In genomic region chr3:194685723-194686413, GRCh38 we compare ENCODE assay signal across 1 cellular context.
TF ChIP-seq lines count a peak whose summit lies in the region.

FAM43A (plus strand) TSS chr3:194685883; CDS start chr3:194686827, 944 bp downstream.

TF ChIP-seq in HepG2, 621 proteins besides CTCF, POLR2A, EP300 and RAD21 (continued from another document and continues in another):
- no peak for TF ChIP-seq PRDM4 (CRISPR knock-in tag; IDR thresholded peaks at IDR 0.05; ENCODE audit: borderline replicate concordance)
- TF ChIP-seq JARID2 (CRISPR knock-in tag; IDR thresholded peaks at IDR 0.05; ENCODE audit: insufficient replicate concordance) = no peak
- TF ChIP-seq RARG (CRISPR knock-in tag; IDR thresholded peaks at IDR 0.05; ENCODE audit: low read depth) = no peak
- no peak for TF ChIP-seq THYN1 (CRISPR knock-in tag; IDR thresholded peaks at IDR 0.05; ENCODE audit: borderline replicate concordance, low read depth)
- TF ChIP-seq EEA1 (CRISPR knock-in tag; IDR thresholded peaks at IDR 0.05; ENCODE audit: borderline replicate concordance) = no peak
- no peak for TF ChIP-seq MAFK (conservative IDR thresholded peaks at IDR 0.05 in 1 of 2, IDR thresholded peaks at IDR 0.05 in 1 of 2; ENCODE audit: low read length in 2 of 2)
- TF ChIP-seq ZNF44 (CRISPR knock-in tag; IDR thresholded peaks at IDR 0.05) = no peak
- no peak for TF ChIP-seq ZNF280D (CRISPR knock-in tag; IDR thresholded peaks at IDR 0.05)
- TF ChIP-seq ZFP91 (CRISPR knock-in tag; IDR thresholded peaks at IDR 0.05; ENCODE audit: borderline replicate concordance) = peak; percentile 99
- TF ChIP-seq PAWR (CRISPR knock-in tag; IDR thresholded peaks at IDR 0.05; ENCODE audit: borderline replicate concordance) = no peak
- TF ChIP-seq ZNF331 (CRISPR knock-in tag; IDR thresholded peaks at IDR 0.05) = 0 out of 2 replicates have a peak, but pooled peaks have one; percentile 52
- TF ChIP-seq ZNF558 (CRISPR knock-in tag; IDR thresholded peaks at IDR 0.05; ENCODE audit: borderline replicate concordance) = peak; percentile 85; the same call in 1 of the 2 replicates
- peak; percentile 60; the same call in 1 of the 2 replicates for TF ChIP-seq TBX2 (CRISPR knock-in tag; IDR thresholded peaks at IDR 0.05; ENCODE audit: borderline replicate concordance)
- TF ChIP-seq KDM3A (CRISPR knock-in tag; IDR thresholded peaks at IDR 0.05; ENCODE audit: low read depth) = 0 out of 2 replicates have a peak, but pooled peaks have one; percentile 34
- TF ChIP-seq ZNF747 (CRISPR knock-in tag; IDR thresholded peaks at IDR 0.05; ENCODE audit: borderline replicate concordance) = no peak
- peak; percentile 51; the same call in 1 of the 2 replicates for TF ChIP-seq NFYB (CRISPR knock-in tag; IDR thresholded peaks at IDR 0.05)
- TF ChIP-seq STAG1 (CRISPR knock-in tag; IDR thresholded peaks at IDR 0.05) = peak; percentile 59
- peak; percentile 83 for TF ChIP-seq SMAD3 (CRISPR knock-in tag; IDR thresholded peaks at IDR 0.05)
- no peak for TF ChIP-seq BCLAF1 (IDR thresholded peaks at IDR 0.05)
- TF ChIP-seq RFX5 (IDR thresholded peaks at IDR 0.05; ENCODE audit: low read depth, low read length) = no peak
- TF ChIP-seq ZNF281 (CRISPR knock-in tag; IDR thresholded peaks at IDR 0.05; ENCODE audit: borderline replicate concordance) = no peak
- TF ChIP-seq HMGXB4 (CRISPR knock-in tag; IDR thresholded peaks at IDR 0.05; ENCODE audit: borderline replicate concordance in 1 of 2, low read depth in 1 of 2) = peak; percentile 41 to 51; a peak in 2 of 4 replicates
- TF ChIP-seq WIZ (CRISPR knock-in tag; IDR thresholded peaks at IDR 0.05) = 0 out of 2 replicates have a peak, but pooled peaks have one; percentile 40
- no peak for TF ChIP-seq ARNT (IDR thresholded peaks at IDR 0.05)
- TF ChIP-seq SETDB1 (CRISPR knock-in tag; IDR thresholded peaks at IDR 0.05; ENCODE audit: borderline replicate concordance) = no peak
- no peak for TF ChIP-seq MAZ (IDR thresholded peaks at IDR 0.05; ENCODE audit: borderline replicate concordance, low read depth, low read length)
- peak; percentile 62; the same call in 1 of the 2 replicates for TF ChIP-seq MAZ (CRISPR knock-in tag; IDR thresholded peaks at IDR 0.05; ENCODE audit: low read depth)
- peak in 1 of 2 experiments; percentile 83; a peak in 1 of 4 replicates for TF ChIP-seq KLF16 (CRISPR knock-in tag; IDR thresholded peaks at IDR 0.05)
- TF ChIP-seq ZNF574 (CRISPR knock-in tag; IDR thresholded peaks at IDR 0.05) = peak; percentile 68
- peak; percentile 66 for TF ChIP-seq RBM39 (IDR thresholded peaks at IDR 0.05; ENCODE audit: low read depth, low read length, poor library complexity, severe bottlenecking)
- no peak for TF ChIP-seq DZIP1 (CRISPR knock-in tag; IDR thresholded peaks at IDR 0.05)
- TF ChIP-seq ZSCAN21 (CRISPR knock-in tag; IDR thresholded peaks at IDR 0.05; ENCODE audit: borderline replicate concordance) = 0 out of 2 replicates have a peak, but pooled peaks have one; percentile 39
- peak; percentile 72; the same call in 1 of the 2 replicates for TF ChIP-seq ZNF441 (CRISPR knock-in tag; IDR thresholded peaks at IDR 0.05; ENCODE audit: borderline replicate concordance)
- TF ChIP-seq GATAD2A (CRISPR knock-in tag; IDR thresholded peaks at IDR 0.05) = peak; percentile 56
- peak; percentile 63; the same call in 1 of the 2 replicates for TF ChIP-seq ISL2 (CRISPR knock-in tag; IDR thresholded peaks at IDR 0.05)
- TF ChIP-seq NFRKB (IDR thresholded peaks at IDR 0.05) = no peak
- TF ChIP-seq SNAI1 (CRISPR knock-in tag; IDR thresholded peaks at IDR 0.05; ENCODE audit: borderline replicate concordance) = no peak
- no peak for TF ChIP-seq ZNF17 (CRISPR knock-in tag; IDR thresholded peaks at IDR 0.05)
- no peak for TF ChIP-seq CC2D1A (CRISPR knock-in tag; IDR thresholded peaks at IDR 0.05)
